In genomic region chr2:61763605-61764034, GRCh38 we compare ENCODE assay signal across 8 cellular contexts.
DNase-seq lines count a peak whose midpoint lies in the region; ATAC-seq, FAIRE-seq and TF ChIP-seq lines count a peak whose summit lies in the region.

No MANE protein-coding gene starts in this region.

- peak; percentile 16 for TF ChIP-seq CTCF in DOHH2 (IDR thresholded peaks at IDR 0.05; ENCODE audit: low read depth, low read length, poor library complexity, severe bottlenecking)
- TF ChIP-seq CTCF in RWPE1 (conservative IDR thresholded peaks at IDR 0.05; ENCODE audit: low read depth), result peak; percentile 21; the same call in 1 of the 2 replicates
- peak; percentile 43 for TF ChIP-seq CTCF in choroid plexus epithelial cell (conservative IDR thresholded peaks at IDR 0.05; ENCODE audit: low read depth, low read length)
- no peak for TF ChIP-seq CTCF in kidney (IDR thresholded peaks at IDR 0.05; ENCODE audit: borderline replicate concordance, extremely low read depth, insufficient read depth)

- no peaks in the 10 kb centered on the region for H3K9me2 ChIP-seq in DOHH2 (replicated peaks; ENCODE audit: control insufficient read depth, low read length)

- CTCF ChIA-PET in RWPE1 (lab: Yijun Ruan, JAX), result no interaction called here

- H3K79me2 ChIP-seq in DOHH2 (ENCODE audit: control insufficient read depth, low read length), result 0 out of 2 replicates have a peak, but pooled peaks cover 3% of the 10 kb centered on the region

- DNase-seq in HuH-7 (ENCODE audit: low spot score) (peak; percentile 64), RWPE1 (ENCODE audit: low spot score) (peak; percentile 73), choroid plexus epithelial cell (ENCODE audit: low read depth) (peak; percentile 89), kidney (peak; percentile 94), smooth muscle cell of the brain vasculature (ENCODE audit: low read depth, low spot score) (peak; percentile 49)

- FAIRE-seq in kidney (lab: Jason Lieb, UNC), result no peak

- peaks cover 5% of the 10 kb centered on the region for H3F3A ChIP-seq in DOHH2 (ENCODE audit: control insufficient read depth, insufficient read depth)

- H3K36me3 ChIP-seq in DOHH2 (ENCODE audit: control insufficient read depth, low read length) (no peaks in the 10 kb centered on the region), kidney (ENCODE audit: control insufficient read depth in 1 of 2, insufficient read depth in 2 of 2, low read length in 2 of 2) (no peaks in the 10 kb centered on the region)

- H3K9me3 ChIP-seq in DOHH2 (ENCODE audit: control insufficient read depth, insufficient read depth, low read length), result 0 out of 2 replicates have a peak, but pooled peaks cover 4% of the 10 kb centered on the region
- peaks cover 0 to 4% of the 10 kb centered on the region in 2 donors for H3K9me3 ChIP-seq in kidney (ENCODE audit: control insufficient read depth in 1 of 2, low read length in 2 of 2)

- no peaks in the 10 kb centered on the region for H4K20me1 ChIP-seq in DOHH2 (ENCODE audit: control insufficient read depth, insufficient read depth, low read depth, low read length)

- intact Hi-C loops in kidney (cut with DNase I), result no loop called here

- peaks cover 18% of the 10 kb centered on the region for H3K4me1 ChIP-seq in DOHH2 (ENCODE audit: control insufficient read depth, low read length)
- H3K4me1 ChIP-seq in kidney (ENCODE audit: control insufficient read depth in 1 of 2, insufficient read depth in 1 of 2, low read depth in 1 of 2, low read length in 2 of 2), result no peaks in the 10 kb centered on the region

- H3K4me2 ChIP-seq in DOHH2 (ENCODE audit: low read length), result peak overlapping the region; percentile 98

- ATAC-seq in GM21515 (IDR thresholded peaks at IDR 0.05; ENCODE audit: unreplicated experiment), result peak; percentile 24
- ATAC-seq in HG03571 (IDR thresholded peaks at IDR 0.05; ENCODE audit: unreplicated experiment), result no peak

- no peaks in the 10 kb centered on the region for H3K27me3 ChIP-seq in DOHH2 (ENCODE audit: control insufficient read depth, low read length)

- peak overlapping the region; percentile 79 for H3K4me3 ChIP-seq in DOHH2 (ENCODE audit: low read length)
- peak overlapping the region; percentile 81 for H3K4me3 ChIP-seq in choroid plexus epithelial cell (ENCODE audit: low read depth, low read length)
- peak overlapping the region; percentile 93 to 98 for H3K4me3 ChIP-seq in kidney (ENCODE audit: low read length in 2 of 2)

- H3K9ac ChIP-seq in kidney (ENCODE audit: low read length in 2 of 2), result peak overlapping the region; percentile 88 to 98

- peak overlapping the region; percentile 53 for H3K27ac ChIP-seq in DOHH2 (ENCODE audit: low read depth, low read length)
- H3K27ac ChIP-seq in RWPE1, result peak overlapping the region; percentile 99
- peak overlapping the region; percentile 100 for H3K27ac ChIP-seq in kidney (ENCODE audit: low read depth in 2 of 2, low read length in 2 of 2)

- POLR2A ChIA-PET in RWPE1 (lab: Yijun Ruan, JAX; ENCODE audit: low non-redundant PET), result no interaction called here
